Comparison of ENCODE assay signal across 17 cellular contexts in genomic region chr17:65627108-65627507, GRCh38.
"Had no signal": no experiment of that assay in that cellular context is flagged by ENCODE, and none has a peak within 500 bp of the region (broad histone marks: within the 10 kb centered on the region; RNA-seq: fewer than 3 reads in every experiment).

No MANE protein-coding gene starts in this region.

- FAIRE-seq: endometrium, kidney had no signal

- H3K4me1 ChIP-seq: foreskin keratinocyte had no signal

- DNase-seq: activated CD4-positive, alpha-beta T cell treated with anti-CD3 and anti-CD28 coated beads for 1 hour; activated CD8-positive, alpha-beta memory T cell treated with anti-CD3 and anti-CD28 coated beads for 24 hours; activated CD8-positive, alpha-beta memory T cell treated with anti-CD3 and anti-CD28 coated beads, Interleukin-2, amount 50 U/mL, for 4 hours; activated T-cell treated with anti-CD3 and anti-CD28 coated beads, Interleukin-2, amount 50 U/mL, for 24 hours; aorta; effector CD4-positive, alpha-beta T cell; foreskin keratinocyte; kidney; naive thymus-derived CD4-positive, alpha-beta T cell; stimulated activated CD4-positive, alpha-beta T cell treated with anti-CD3 and anti-CD28 coated beads, Interleukin-4, amount 100 ng/mL, for 24 hours; stimulated activated naive CD4-positive, alpha-beta T cell treated with Interleukin-2 at 50 U/mL for 16 hours; T-helper 9 cell had no signal

- H3K27me3 ChIP-seq: foreskin keratinocyte had no signal

- H3K4me3 ChIP-seq: lung had no signal

- ATAC-seq: activated naive CD4-positive, alpha-beta T cell treated with anti-CD3 and anti-CD28 coated beads, Interleukin-2, amount 50 U/mL, for 72 hours; activated T-helper 17 cell treated with anti-CD3 and anti-CD28 coated beads, Interleukin-2, amount 50 U/mL, for 72 hours; foreskin keratinocyte; left lobe of liver; naive thymus-derived CD4-positive, alpha-beta T cell had no signal

- H3K27ac ChIP-seq: foreskin keratinocyte had no signal
